Comparison of ENCODE assay signal across 22 cellular contexts in genomic region chr12:16513231-16513630, GRCh38.
DNase-seq lines count a peak whose midpoint lies in the region; FAIRE-seq and TF ChIP-seq lines count a peak whose summit lies in the region.
"Had no signal": no experiment of that assay in that cellular context is flagged by ENCODE, and none has a peak within 500 bp of the region (broad histone marks: within the 10 kb centered on the region; RNA-seq: fewer than 3 reads in every experiment).

No MANE protein-coding gene starts in this region.

- WGBS in spleen, 5 donors: 93 to 97% (median 95%) methylated on average over 15 of the region's 15 CpGs
- WGBS in SK-N-SH (ENCODE audit: low lambda C conversion rate): 75% methylated on average over 15 of the region's 15 CpGs

- POLR2A ChIA-PET in SK-N-SH (lab: Yijun Ruan, JAX): no interaction called here

- H3K36me3 ChIP-seq in osteoblast (ENCODE audit: insufficient read depth, low read length): no peaks in the 10 kb centered on the region
- H3K36me3 ChIP-seq in spleen: no peaks in the 10 kb centered on the region
- H3K36me3 ChIP-seq in SK-N-SH (replicated peaks in 1 of 2; ENCODE audit: control insufficient read depth in 1 of 2, insufficient read depth in 2 of 2, low read length in 1 of 2): no peaks in the 10 kb centered on the region
- H3K36me3 ChIP-seq: BLaER1 treated with 17β-estradiol and CSF1 and Interleukin-3, amounts not matched to agents 10 nM and 100 nM had no signal

- no peaks in the 10 kb centered on the region for H3K4me1 ChIP-seq in osteoblast (ENCODE audit: insufficient read depth, low read length)
- H3K4me1 ChIP-seq in spleen: no peaks in the 10 kb centered on the region
- no peaks in the 10 kb centered on the region for H3K4me1 ChIP-seq in SK-N-SH (ENCODE audit: control insufficient read depth in 1 of 2, insufficient read depth in 2 of 2, low read depth in 1 of 2, low read length in 1 of 2)
- H3K4me1 ChIP-seq: A549; BLaER1 treated with 17β-estradiol and CSF1 and Interleukin-3, amounts not matched to agents 10 nM and 100 nM; Caco-2 had no signal

- H3K4me3 ChIP-seq in osteoblast (ENCODE audit: insufficient read depth, low read length) (no peak overlapping the region), spleen (no peak overlapping the region), SK-N-SH (ENCODE audit: low read depth in 2 of 2, low read length in 1 of 2) (no peak overlapping the region)
- H3K4me3 ChIP-seq: A549; BLaER1 treated with 17β-estradiol and CSF1 and Interleukin-3, amounts not matched to agents 10 nM and 100 nM had no signal

- H3K79me2 ChIP-seq in osteoblast (ENCODE audit: insufficient read depth, low read length) (no peaks in the 10 kb centered on the region), SK-N-SH (ENCODE audit: insufficient read depth) (no peaks in the 10 kb centered on the region)

- no peak overlapping the region for H3K4me3 Mint-ChIP-seq in neural crest cell
- H3K4me3 Mint-ChIP-seq: B cell; CD4-positive, alpha-beta T cell; CD8-positive, alpha-beta T cell had no signal

- H3K9me3 ChIP-seq in osteoblast (ENCODE audit: low read depth, low read length): no peaks in the 10 kb centered on the region
- H3K9me3 ChIP-seq in spleen: peaks cover 0 to 18% (median 0%) of the 10 kb centered on the region in 8 donors
- H3K9me3 ChIP-seq in SK-N-SH: no peaks in the 10 kb centered on the region
- H3K9me3 ChIP-seq: A549; BLaER1 treated with 17β-estradiol and CSF1 and Interleukin-3, amounts not matched to agents 10 nM and 100 nM; Caco-2 had no signal

- no peak for TF ChIP-seq RAD21 in SK-N-SH (IDR thresholded peaks at IDR 0.05; ENCODE audit: low read length)

- H3K27me3 Mint-ChIP-seq in neural crest cell (ENCODE audit: low read depth): no peaks in the 10 kb centered on the region
- H3K27me3 Mint-ChIP-seq: B cell; CD4-positive, alpha-beta T cell had no signal

- TF ChIP-seq EP300 in SK-N-SH (IDR thresholded peaks at IDR 0.05; ENCODE audit: borderline replicate concordance in 1 of 2, low read depth in 1 of 2, low read length in 1 of 2): no peak

- H3K36me3 Mint-ChIP-seq in neural crest cell (ENCODE audit: low read depth): no peaks in the 10 kb centered on the region
- H3K36me3 Mint-ChIP-seq: CD8-positive, alpha-beta T cell had no signal

- TF ChIP-seq CTCF in neural crest cell (conservative IDR thresholded peaks at IDR 0.05) (no peak), osteoblast (IDR thresholded peaks at IDR 0.05; ENCODE audit: extremely low read depth, low read depth, low read length) (no peak), spleen (IDR thresholded peaks at IDR 0.05 in 8 of 11, conservative IDR thresholded peaks at IDR 0.05 in 3 of 11) (no peak), SK-N-SH (IDR thresholded peaks at IDR 0.05) (no peak)

- peak overlapping the region; percentile 43 for H3K27ac Mint-ChIP-seq in neural crest cell (ENCODE audit: unreplicated experiment)
- H3K27ac Mint-ChIP-seq: B cell; CD4-positive, alpha-beta T cell; CD8-positive, alpha-beta T cell had no signal

- H4K20me1 ChIP-seq in osteoblast (ENCODE audit: insufficient read depth, low read length): no peaks in the 10 kb centered on the region
- H4K20me1 ChIP-seq in SK-N-SH (ENCODE audit: insufficient read depth): no peaks in the 10 kb centered on the region
- H4K20me1 ChIP-seq: BLaER1 treated with 17β-estradiol and CSF1 and Interleukin-3, amounts not matched to agents 10 nM and 100 nM had no signal

- CTCF ChIA-PET in SK-N-SH (lab: Yijun Ruan, JAX): no interaction called here

- H3K4me2 ChIP-seq in osteoblast (ENCODE audit: insufficient read depth, low read length) (no peak overlapping the region), SK-N-SH (no peak overlapping the region)
- H3K4me2 ChIP-seq: A549; BLaER1 treated with 17β-estradiol and CSF1 and Interleukin-3, amounts not matched to agents 10 nM and 100 nM had no signal

- no peak for FAIRE-seq in GM12892 (lab: Jason Lieb, UNC)
- FAIRE-seq: A549, D721Med, G401.6, GM12891, GM18507, GM19239 had no signal

- H3K9me3 Mint-ChIP-seq in neural crest cell: no peaks in the 10 kb centered on the region

- intact Hi-C loops in spleen (cut with DNase I; ENCODE audit: low total_unique reads): no loop called here

- H3K9ac ChIP-seq in SK-N-SH: no peak overlapping the region
- H3K9ac ChIP-seq: BLaER1 treated with 17β-estradiol and CSF1 and Interleukin-3, amounts not matched to agents 10 nM and 100 nM had no signal

- TF ChIP-seq POLR2A in spleen (IDR thresholded peaks at IDR 0.05): no peak
- no peak for TF ChIP-seq POLR2A in GM12892 (IDR thresholded peaks at IDR 0.05; ENCODE audit: low read depth, low read length)

- H3K27ac ChIP-seq in osteoblast (ENCODE audit: low read depth, low read length): no peak overlapping the region
- no peak overlapping the region for H3K27ac ChIP-seq in spleen
- H3K27ac ChIP-seq in SK-N-SH (ENCODE audit: low read depth in 2 of 2, low read length in 1 of 2): no peak overlapping the region
- H3K27ac ChIP-seq: 22Rv1; A549; BLaER1 treated with 17β-estradiol and CSF1 and Interleukin-3, amounts not matched to agents 10 nM and 100 nM; C4-2B had no signal

- H3K9me2 ChIP-seq in SK-N-SH: no peaks in the 10 kb centered on the region

- H3F3A ChIP-seq in SK-N-SH (replicated peaks; ENCODE audit: insufficient read depth): no peaks in the 10 kb centered on the region

- H2AFZ ChIP-seq in osteoblast (ENCODE audit: low read length): no peak overlapping the region
- no peak overlapping the region for H2AFZ ChIP-seq in SK-N-SH (ENCODE audit: low read depth)

- DNase-seq in neural crest cell (ENCODE audit: low read depth, low spot score) (no peak), osteoblast (ENCODE audit: insufficient read length, low spot score, missing footprints) (peak; percentile 3), spleen (peak; percentile 66), SK-N-SH (no peak), GM12892 (ENCODE audit: insufficient read length) (no peak)
- DNase-seq: AML-193; Caco-2; Calu3; CD4-positive, alpha-beta T cell; CD8-positive, alpha-beta T cell; DMS79 treated with DMSO at 0.1 percent for 48 hours; GF-D8 had no signal

- H3K4me1 Mint-ChIP-seq in neural crest cell: peaks cover 7% of the 10 kb centered on the region
- H3K4me1 Mint-ChIP-seq: B cell had no signal

- no peaks in the 10 kb centered on the region for H3K27me3 ChIP-seq in osteoblast (ENCODE audit: insufficient read depth, low read length)
- H3K27me3 ChIP-seq in spleen (replicated peaks in 1 of 7): no peaks in the 10 kb centered on the region
- H3K27me3 ChIP-seq in SK-N-SH (ENCODE audit: insufficient read depth): no peaks in the 10 kb centered on the region
- H3K27me3 ChIP-seq: BLaER1 treated with 17β-estradiol and CSF1 and Interleukin-3, amounts not matched to agents 10 nM and 100 nM had no signal

TF ChIP-seq in SK-N-SH, 30 proteins besides CTCF, POLR2A, EP300 and RAD21:
- TF ChIP-seq PBX3 (IDR thresholded peaks at IDR 0.05) (no peak), RXRA (IDR thresholded peaks at IDR 0.05; ENCODE audit: borderline replicate concordance, low read depth) (no peak), NRF1 (IDR thresholded peaks at IDR 0.05; ENCODE audit: low read depth, low read length) (no peak), USF1 (IDR thresholded peaks at IDR 0.05; ENCODE audit: borderline replicate concordance, low read depth) (no peak)

Comparison
In these comparisons a context has a peak if more than half of its experiments do, and no peak if none do; other contexts are left out.
1. DNase-seq: peak in osteoblast (single experiment) and spleen (single experiment); none in neural crest cell (single experiment), SK-N-SH (single experiment) and GM12892 (single experiment).